Comparison of ENCODE assay signal across 10 cellular contexts in the genomic region with DNA sequence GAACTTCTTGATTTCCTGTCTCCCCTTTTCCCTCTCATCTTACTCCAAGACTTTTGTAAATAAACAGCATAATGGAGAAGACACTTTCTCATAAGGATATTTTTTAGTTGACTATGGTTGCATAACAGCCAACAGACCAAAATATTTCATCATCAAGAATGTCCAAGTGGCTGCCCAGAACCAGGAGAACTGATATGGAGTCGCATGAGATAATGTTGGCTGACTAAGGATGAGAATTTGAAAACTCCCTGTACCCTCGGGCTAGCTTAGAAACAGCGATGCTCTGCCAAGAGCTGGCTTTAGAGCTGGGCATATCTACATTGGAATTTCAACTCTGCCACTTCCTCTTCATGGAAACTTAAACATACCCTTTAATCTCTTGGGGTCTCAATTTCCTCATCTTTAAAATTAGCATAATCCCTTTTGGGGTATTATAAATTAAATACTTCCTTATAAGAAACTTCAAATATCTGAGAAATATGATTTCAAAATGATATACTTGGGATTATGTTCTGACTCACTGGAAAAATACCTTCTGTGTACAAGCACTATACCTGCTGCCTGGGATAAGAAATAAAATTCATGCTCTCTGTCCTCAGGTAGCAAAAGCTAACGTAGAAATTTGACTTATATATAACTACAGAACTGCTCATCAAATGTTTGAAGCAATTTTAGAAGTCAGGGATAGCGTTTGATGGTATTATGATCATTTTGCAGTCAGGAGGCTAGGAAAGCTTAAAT.
DNase-seq lines count a peak whose midpoint lies in the region; ATAC-seq, FAIRE-seq and TF ChIP-seq lines count a peak whose summit lies in the region.
"Had no signal": no experiment of that assay in that cellular context is flagged by ENCODE, and none has a peak within 500 bp of the region (broad histone marks: within the 10 kb centered on the region; RNA-seq: fewer than 3 reads in every experiment).

No MANE protein-coding gene starts in this region.

- BruUV-seq in IMR-90 (replicated peaks; lab: Mats Ljungman, UMichigan), result no TSS peak

- TF ChIP-seq POLR2A in IMR-90 (IDR thresholded peaks at IDR 0.05; ENCODE audit: low read depth, low read length), result no peak

- no peak overlapping the region for H3K56ac ChIP-seq in IMR-90 (ENCODE audit: extremely low read depth, insufficient read depth, low read length)

- TF ChIP-seq CTCF in IMR-90 (conservative IDR thresholded peaks at IDR 0.05; ENCODE audit: low read depth, low read length) (no peak), bronchial epithelial cell (IDR thresholded peaks at IDR 0.05; ENCODE audit: insufficient read depth, low read length, severe bottlenecking) (no peak)

- no peaks in the 10 kb centered on the region for H4K20me1 ChIP-seq in IMR-90 (ENCODE audit: insufficient read depth, low read length)

- DNase-seq in IMR-90, result peak; percentile 69
- DNase-seq in bronchial epithelial cell (ENCODE audit: low read depth), result peak; percentile 95
- DNase-seq in right cardiac atrium, result peak in 2 of 3 donors; percentile 28 to 61
- no peak for DNase-seq in aorta
- DNase-seq in SW 1271 (lab: John Stamatoyannopoulos, UW), result no peak
- DNase-seq in NCI-H1105 (lab: John Stamatoyannopoulos, UW), result no peak
- DNase-seq: RPMI8226 had no signal

- H3K36me3 ChIP-seq in IMR-90 (ENCODE audit: control insufficient read depth, insufficient read depth, low read length) (no peaks in the 10 kb centered on the region), bronchial epithelial cell (ENCODE audit: control insufficient read depth, insufficient read depth, low read length) (no peaks in the 10 kb centered on the region), aorta (ENCODE audit: control insufficient read depth in 1 of 2, insufficient read depth in 2 of 2, low read length in 1 of 2) (no peaks in the 10 kb centered on the region)

- CTCF ChIA-PET in IMR-90 (lab: Yijun Ruan, JAX), result interaction anchor here (0.7 kb wide), 1 partner anchor 423 kb away, joined by 6 read pairs; no protein-coding TSS in a partner anchor

- no peak overlapping the region for H4K5ac ChIP-seq in IMR-90 (ENCODE audit: low read depth, low read length)

- no peaks in the 10 kb centered on the region for H3K9me1 ChIP-seq in IMR-90 (ENCODE audit: insufficient read depth, low read length)

- H2AK9ac ChIP-seq in IMR-90 (replicated peaks; ENCODE audit: low read depth, low read length, poor library complexity), result no peak overlapping the region

- no peak overlapping the region for H4K91ac ChIP-seq in IMR-90 (ENCODE audit: insufficient read depth, low read depth, low read length)

- intact Hi-C loops in IMR-90 (cut with micrococcal nuclease), result no loop called here
- intact Hi-C loops in right cardiac atrium (cut with DNase I), result no loop called here
- intact Hi-C loops in aorta (cut with DNase I), result no loop called here

- H3K4me2 ChIP-seq in IMR-90 (ENCODE audit: low read depth, low read length), result no peak overlapping the region

- peak; percentile 7 for FAIRE-seq in bronchial epithelial cell (lab: Jason Lieb, UNC)
- FAIRE-seq: TTC549 had no signal

- H3K4ac ChIP-seq in IMR-90 (ENCODE audit: low read depth, low read length), result peak overlapping the region; percentile 60

- H3K4me3 ChIP-seq in IMR-90 (ENCODE audit: insufficient read depth, low read depth, low read length), result no peak overlapping the region
- H3K4me3 ChIP-seq in bronchial epithelial cell (ENCODE audit: low read depth, low read length), result no peak overlapping the region
- H3K4me3 ChIP-seq in right cardiac atrium (ENCODE audit: low read length), result no peak overlapping the region
- no peak overlapping the region for H3K4me3 ChIP-seq in aorta (ENCODE audit: low read length in 2 of 2)

- H4K8ac ChIP-seq in IMR-90 (ENCODE audit: low read depth in 2 of 2, low read length in 2 of 2), result peak overlapping the region in 1 of 2 experiments; percentile 61; a peak in 2 of 4 replicates

- H3K14ac ChIP-seq in IMR-90 (replicated peaks; ENCODE audit: low read depth, low read length), result 0 out of 2 replicates have a peak overlapping the region, but pooled peaks have one; percentile 45

- no peak for TF ChIP-seq RAD21 in IMR-90 (IDR thresholded peaks at IDR 0.05; ENCODE audit: low read length)

- no peak overlapping the region for H2AFZ ChIP-seq in IMR-90 (replicated peaks; ENCODE audit: low read length, poor library complexity)

- H3K27me3 ChIP-seq in IMR-90 (ENCODE audit: control insufficient read depth, insufficient read depth, low read length), result no peaks in the 10 kb centered on the region
- H3K27me3 ChIP-seq in bronchial epithelial cell (ENCODE audit: control insufficient read depth, insufficient read depth, low read length), result no peaks in the 10 kb centered on the region
- no peaks in the 10 kb centered on the region for H3K27me3 ChIP-seq in right cardiac atrium (ENCODE audit: control insufficient read depth, insufficient read depth)
- H3K27me3 ChIP-seq in aorta (ENCODE audit: control insufficient read depth in 1 of 2, insufficient read depth in 2 of 2, low read length in 1 of 2), result no peaks in the 10 kb centered on the region

- dilution Hi-C loops in IMR-90 (cut with HindIII; ENCODE audit: low sequenced_read_pairs, unreplicated experiment), result no loop called here

- no peak overlapping the region for H3K27ac ChIP-seq in IMR-90 (ENCODE audit: insufficient read depth, low read length)
- H3K27ac ChIP-seq in right cardiac atrium (ENCODE audit: low read length), result no peak overlapping the region
- no peak overlapping the region for H3K27ac ChIP-seq in aorta (ENCODE audit: low read depth in 1 of 2, low read length in 2 of 2)

- H3K18ac ChIP-seq in IMR-90 (ENCODE audit: low read depth, low read length), result peak overlapping the region; percentile 1

- H2BK5ac ChIP-seq in IMR-90 (ENCODE audit: low read depth, low read length, poor library complexity, severe bottlenecking), result peak overlapping the region; percentile 24

- no peak overlapping the region; the same call in 2 of the 3 replicates for H2BK15ac ChIP-seq in IMR-90 (ENCODE audit: low read depth, low read length)

- H3K9ac ChIP-seq in IMR-90 (ENCODE audit: low read depth, low read length), result no peak overlapping the region

- H3K4me1 ChIP-seq in IMR-90 (ENCODE audit: control insufficient read depth, insufficient read depth, low read length) (peaks cover 2% of the 10 kb centered on the region; the same call in 1 of the 2 replicates), right cardiac atrium (ENCODE audit: control insufficient read depth, insufficient read depth, low read length) (no peaks in the 10 kb centered on the region), aorta (ENCODE audit: control insufficient read depth in 1 of 2, insufficient read depth in 2 of 2, low read length in 2 of 2) (peaks cover 0 to 2% of the 10 kb centered on the region in 2 donors)

- in situ Hi-C loops in IMR-90 (cut with MboI; ENCODE audit: low sequenced_read_pairs), result no loop called here

- peak; percentile 67 for ATAC-seq in IMR-90 (ENCODE audit: low read depth)
- ATAC-seq in right cardiac atrium, result peak; percentile 96 to 99
- ATAC-seq in aorta (ENCODE audit: low FRiP score), result peak; percentile 76
- no peak for ATAC-seq in HG03039 (IDR thresholded peaks at IDR 0.05; ENCODE audit: unreplicated experiment)
- ATAC-seq: activated naive CD4-positive, alpha-beta T cell treated with anti-CD3 and anti-CD28 coated beads, Interleukin-2, amount 50 U/mL, for 72 hours had no signal

- WGBS in IMR-90 (ENCODE audit: extremely low coverage in 2 of 2, insufficient read length in 1 of 2), 2 experiments, result no CpG with 5 or more reads among the region's 5 CpGs
- 35% methylated on average over 5 of the region's 5 CpGs for WGBS in right cardiac atrium
- 23 to 31% methylated on average over 5 of the region's 5 CpGs for WGBS in aorta, 2 donors

- H2BK120ac ChIP-seq in IMR-90 (ENCODE audit: low read depth, low read length), result peak overlapping the region; percentile 58

- H3K9me3 ChIP-seq in IMR-90 (ENCODE audit: control insufficient read depth, insufficient read depth, low read length) (no peaks in the 10 kb centered on the region), right cardiac atrium (ENCODE audit: control insufficient read depth, low read length) (no peaks in the 10 kb centered on the region), aorta (ENCODE audit: control insufficient read depth, low read length) (no peaks in the 10 kb centered on the region)

- no peak overlapping the region for H3K23ac ChIP-seq in IMR-90 (ENCODE audit: low read depth, low read length)

- no peak overlapping the region for H2AK5ac ChIP-seq in IMR-90 (ENCODE audit: low read depth, low read length)

- POLR2A ChIA-PET in IMR-90 (lab: Charles Lee; ENCODE audit: unreplicated experiment), result no interaction called here

- H3K79me1 ChIP-seq in IMR-90 (ENCODE audit: low read depth in 1 of 2, low read length in 2 of 2), result no peaks in the 10 kb centered on the region

- H2BK20ac ChIP-seq in IMR-90 (ENCODE audit: low read depth, low read length), result peak overlapping the region; percentile 26; the same call in 1 of the 2 replicates

TF ChIP-seq in IMR-90, 13 proteins besides CTCF, POLR2A, EP300 and RAD21:
- TF ChIP-seq CEBPB (IDR thresholded peaks at IDR 0.05; ENCODE audit: low read depth, low read length) (peak; percentile 91), RFX5 (IDR thresholded peaks at IDR 0.05; ENCODE audit: low read depth, low read length) (no peak), USF2 (IDR thresholded peaks at IDR 0.05; ENCODE audit: low read depth, low read length) (no peak), CHD1 (IDR thresholded peaks at IDR 0.05; ENCODE audit: low read depth, low read length) (no peak)

Comparison
In these comparisons a context has a peak if more than half of its experiments do, and no peak if none do; other contexts are left out.
1. DNase-seq: peak in IMR-90 (single experiment), bronchial epithelial cell (single experiment) and right cardiac atrium (2 of 3); none in aorta (0 of 2), SW 1271 (0 of 2) and NCI-H1105 (single experiment).